Comparison of ENCODE assay signal across 12 cellular contexts in the genomic region with DNA sequence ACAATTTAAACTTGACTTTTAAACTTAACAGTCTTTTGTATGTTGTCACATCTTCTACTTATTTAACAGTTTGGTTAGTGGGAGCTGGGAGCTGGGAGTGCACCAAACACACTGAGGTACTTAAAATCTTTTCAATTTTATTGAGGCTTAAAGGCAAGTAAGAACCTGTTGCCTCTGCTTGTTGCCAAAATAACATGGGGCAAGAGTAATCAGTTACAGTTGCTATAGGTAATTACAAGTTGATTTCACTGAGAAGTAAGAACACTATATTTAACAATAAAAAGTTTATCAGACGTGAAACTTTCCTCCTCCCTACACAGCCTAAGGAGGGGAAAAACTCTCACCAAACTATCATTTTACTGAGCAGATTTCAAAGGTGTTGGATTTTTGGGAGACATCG.
"Had no signal": no experiment of that assay in that cellular context is flagged by ENCODE, and none has a peak within 500 bp of the region (broad histone marks: within the 10 kb centered on the region; RNA-seq: fewer than 3 reads in every experiment).

No MANE protein-coding gene starts in this region.

- H3K4me3 ChIP-seq: lower lobe of right lung, skin epidermis, tibial nerve had no signal

- H3K27me3 ChIP-seq: tibial nerve had no signal

- H3K27me3 Mint-ChIP-seq: activated B cell treated with CpG ODN at 0.5 μM for 24 hours; activated T-helper 17 cell treated with anti-CD3 and anti-CD28 coated beads, Interleukin-2, amount 50 U/mL, for 72 hours; central memory CD8-positive, alpha-beta T cell had no signal

- H3K36me3 ChIP-seq: lower lobe of right lung had no signal

- H3K9me3 ChIP-seq: lower lobe of right lung, tibial nerve had no signal

- DNase-seq: activated B cell treated with CpG ODN at 0.5 μM for 24 hours; activated CD4-positive, alpha-beta T cell treated with anti-CD3 and anti-CD28 coated beads, Interleukin-2, amount 50 U/mL, for 1 hour; activated naive CD4-positive, alpha-beta T cell treated with anti-CD3 and anti-CD28 coated beads for 36 hours; activated T-cell treated with anti-CD3 and anti-CD28 coated beads for 4 hours; effector memory CD4-positive, alpha-beta T cell; lower lobe of right lung; midbrain had no signal

- H3K4me3 Mint-ChIP-seq: activated B cell treated with CpG ODN at 0.5 μM for 24 hours; activated naive CD4-positive, alpha-beta T cell treated with anti-CD3 and anti-CD28 coated beads for 36 hours; activated T-helper 17 cell treated with anti-CD3 and anti-CD28 coated beads, Interleukin-2, amount 50 U/mL, for 72 hours; central memory CD8-positive, alpha-beta T cell had no signal

- H3K9me3 Mint-ChIP-seq: activated B cell treated with CpG ODN at 0.5 μM for 24 hours; activated naive CD4-positive, alpha-beta T cell treated with anti-CD3 and anti-CD28 coated beads for 36 hours; activated T-helper 17 cell treated with anti-CD3 and anti-CD28 coated beads, Interleukin-2, amount 50 U/mL, for 72 hours; central memory CD8-positive, alpha-beta T cell had no signal

- H3K27ac ChIP-seq: lower lobe of right lung, parathyroid adenoma, tibial nerve had no signal

- H3K27ac Mint-ChIP-seq: activated B cell treated with CpG ODN at 0.5 μM for 24 hours; activated naive CD4-positive, alpha-beta T cell treated with anti-CD3 and anti-CD28 coated beads for 36 hours; activated T-helper 17 cell treated with anti-CD3 and anti-CD28 coated beads, Interleukin-2, amount 50 U/mL, for 72 hours had no signal

- ATAC-seq: activated T-helper 17 cell treated with anti-CD3 and anti-CD28 coated beads, Interleukin-2, amount 50 U/mL, for 72 hours; lower lobe of right lung had no signal

- H3K4me1 ChIP-seq: lower lobe of right lung had no signal
